9 cellular contexts compared by ENCODE assay signal in genomic region chr10:70053212-70053895, GRCh38. TPM values are rescaled to one million over a fixed set of nuclear protein-coding genes. Genes with fewer than 3 reads are reported as not detected.
DNase-seq lines count a peak whose midpoint lies in the region; ATAC-seq and TF ChIP-seq lines count a peak whose summit lies in the region.
"Had no signal": no experiment of that assay in that cellular context is flagged by ENCODE, and none has a peak within 500 bp of the region (broad histone marks: within the 10 kb centered on the region; RNA-seq: fewer than 3 reads in every experiment).

No MANE protein-coding gene starts in this region.

- H3K36me3 ChIP-seq in WERI-Rb-1, result peaks cover 3% of the 10 kb centered on the region; the same call in 1 of the 2 replicates
- no peaks in the 10 kb centered on the region for H3K36me3 ChIP-seq in PC-9 (ENCODE audit: low read depth)

- H3K9me3 ChIP-seq in WERI-Rb-1 (ENCODE audit: severe bottlenecking) (no peaks in the 10 kb centered on the region), PC-9 (ENCODE audit: insufficient read depth, low read depth) (no peaks in the 10 kb centered on the region)

- no peak for ATAC-seq in HG03159 (IDR thresholded peaks at IDR 0.05; ENCODE audit: unreplicated experiment)
- no peak for ATAC-seq in HG02970 (IDR thresholded peaks at IDR 0.05; ENCODE audit: low FRiP score, unreplicated experiment)

- peaks cover 13% of the 10 kb centered on the region for H3K27me3 Mint-ChIP-seq in neural crest cell (ENCODE audit: low read depth)

- H3K9me3 Mint-ChIP-seq in neural crest cell, result no peaks in the 10 kb centered on the region

- H3K4me3 ChIP-seq in WERI-Rb-1 (ENCODE audit: low read depth, low read length), result peak overlapping the region; percentile 98
- H3K4me3 ChIP-seq in fibroblast of pulmonary artery (replicated peaks; ENCODE audit: low read depth, low read length), result peak overlapping the region; percentile 67
- H3K4me3 ChIP-seq in PC-9, result no peak overlapping the region

- POLR2A ChIA-PET in PC-9 (lab: Charles Lee; ENCODE audit: unreplicated experiment), result no interaction called here

- no peaks in the 10 kb centered on the region for H3K27me3 ChIP-seq in WERI-Rb-1 (ENCODE audit: insufficient read depth, low read depth, severe bottlenecking)
- peaks cover 74% of the 10 kb centered on the region for H3K27me3 ChIP-seq in PC-9 (ENCODE audit: insufficient read depth, low read depth)

- H3K27ac Mint-ChIP-seq in neural crest cell (ENCODE audit: unreplicated experiment), result peak overlapping the region; percentile 95
- H3K27ac Mint-ChIP-seq: CD4-positive, CD25-positive, alpha-beta regulatory T cell had no signal

- peaks cover 43% of the 10 kb centered on the region for H3K4me1 Mint-ChIP-seq in neural crest cell

- H3K27ac ChIP-seq in WERI-Rb-1, result peak overlapping the region; percentile 92
- H3K27ac ChIP-seq in PC-9, result no peak overlapping the region

- no peaks in the 10 kb centered on the region for H4K20me1 ChIP-seq in PC-9 (ENCODE audit: insufficient read depth)

- H3K4me1 ChIP-seq in PC-9 (replicated peaks; ENCODE audit: insufficient read depth), result no peaks in the 10 kb centered on the region

- intact Hi-C loops in PC-9 (cut with micrococcal nuclease; ENCODE audit: unreplicated experiment), result no loop called here

- no peaks in the 10 kb centered on the region for H3K36me3 Mint-ChIP-seq in neural crest cell (ENCODE audit: low read depth)
- H3K36me3 Mint-ChIP-seq: CD4-positive, CD25-positive, alpha-beta regulatory T cell had no signal

- H3K9me2 ChIP-seq in PC-9 (ENCODE audit: insufficient read depth), result no peaks in the 10 kb centered on the region

- DNase-seq in NCI-H1105 treated with DMSO at 0.1 percent for 48 hours (lab: John Stamatoyannopoulos, UW) (peak; percentile 21), NCI-H1105 (lab: John Stamatoyannopoulos, UW) (no peak), WERI-Rb-1 (peak; percentile 43), fibroblast of pulmonary artery (ENCODE audit: low read depth) (no peak), neural crest cell (ENCODE audit: low read depth, low spot score) (peak; percentile 39), PC-9 (no peak)

- H3K4me2 ChIP-seq in PC-9, result no peak overlapping the region

- no peaks in the 10 kb centered on the region for H3K79me2 ChIP-seq in PC-9 (ENCODE audit: low read depth)

- BruUV-seq in PC-9 (replicated peaks; lab: Mats Ljungman, UMichigan), result no TSS peak

- TF ChIP-seq CTCF in WERI-Rb-1 (IDR thresholded peaks at IDR 0.05; ENCODE audit: low read depth, low read length) (no peak), fibroblast of pulmonary artery (IDR thresholded peaks at IDR 0.05; ENCODE audit: low read length, missing control alignments) (no peak), neural crest cell (conservative IDR thresholded peaks at IDR 0.05) (no peak), PC-9 (conservative IDR thresholded peaks at IDR 0.05) (no peak)

- H3K4me3 Mint-ChIP-seq in neural crest cell, result peak overlapping the region; percentile 95

- no peaks in the 10 kb centered on the region for H3F3A ChIP-seq in PC-9 (ENCODE audit: insufficient read depth, low read depth)

- no peak overlapping the region for H2AFZ ChIP-seq in PC-9

- CTCF ChIA-PET in PC-9 (lab: Charles Lee), result no interaction called here

RNA-seq across cellular contexts. Expression of gene MACROH2A2, which starts 0.7 kb away (rescaled TPM):
- total RNA-seq in neural crest cell (149 and 155 TPM in 2 replicates), PC-9 (2021) (0.43 TPM in 1 of 2 replicates, not detected in the other)

Comparison
In these comparisons a context has a peak if more than half of its experiments do, and no peak if none do; other contexts are left out.
1. DNase-seq: peak in NCI-H1105 treated with DMSO at 0.1 percent for 48 hours (single experiment), WERI-Rb-1 (single experiment) and neural crest cell (single experiment); none in NCI-H1105 (single experiment), fibroblast of pulmonary artery (single experiment) and PC-9 (0 of 2).
2. RNA of gene MACROH2A2, which starts 0.7 kb away (total RNA-seq): 149 to 155 TPM in neural crest cell; 0.43 TPM in PC-9; every median in the first group is over 100 times any median in the second.